Comparison of ENCODE assay signal across 9 cellular contexts in genomic region chr19:42154471-42155323, GRCh38. TPM values are rescaled to one million over a fixed set of nuclear protein-coding genes. Genes with fewer than 3 reads are reported as not detected.
DNase-seq lines count a peak whose midpoint lies in the region; ATAC-seq lines count a peak whose summit lies in the region.
"Had no signal": no experiment of that assay in that cellular context is flagged by ENCODE, and none has a peak within 500 bp of the region (broad histone marks: within the 10 kb centered on the region; RNA-seq: fewer than 3 reads in every experiment).

No MANE protein-coding gene starts in this region.

- no peak overlapping the region for H3K4me3 Mint-ChIP-seq in activated naive CD4-positive, alpha-beta T cell treated with anti-CD3 and anti-CD28 coated beads, Interleukin-2, amount 10 ng/mL, durations not matched to agents 7 days and 5 days
- peak overlapping the region; percentile 63 for H3K4me3 Mint-ChIP-seq in activated naive CD8-positive, alpha-beta T cell treated with anti-CD3 and anti-CD28 coated beads, Interleukin-2, amount 10 ng/mL, durations not matched to agents 7 days and 5 days
- peak overlapping the region in 1 of 2 donors; percentile 41 for H3K4me3 Mint-ChIP-seq in stimulated activated naive CD8-positive, alpha-beta T cell treated with anti-CD3 and anti-CD28 coated beads, Interleukin-15, amount 100 ng/mL, for 72 hours

- no peaks in the 10 kb centered on the region for H3K9me3 Mint-ChIP-seq in activated naive CD4-positive, alpha-beta T cell treated with anti-CD3 and anti-CD28 coated beads, Interleukin-2, amount 10 ng/mL, durations not matched to agents 7 days and 5 days
- no peaks in the 10 kb centered on the region for H3K9me3 Mint-ChIP-seq in activated naive CD8-positive, alpha-beta T cell treated with anti-CD3 and anti-CD28 coated beads, Interleukin-2, amount 10 ng/mL, durations not matched to agents 7 days and 5 days
- H3K9me3 Mint-ChIP-seq in stimulated activated naive CD8-positive, alpha-beta T cell treated with anti-CD3 and anti-CD28 coated beads, Interleukin-15, amount 100 ng/mL, for 72 hours = no peaks in the 10 kb centered on the region

- H3K36me3 Mint-ChIP-seq in activated naive CD4-positive, alpha-beta T cell treated with anti-CD3 and anti-CD28 coated beads, Interleukin-2, amount 10 ng/mL, durations not matched to agents 7 days and 5 days = no peaks in the 10 kb centered on the region
- no peaks in the 10 kb centered on the region for H3K36me3 Mint-ChIP-seq in activated naive CD8-positive, alpha-beta T cell treated with anti-CD3 and anti-CD28 coated beads, Interleukin-2, amount 10 ng/mL, durations not matched to agents 7 days and 5 days

- CTCF ChIA-PET in activated naive CD4-positive, alpha-beta T cell treated with anti-CD3 and anti-CD28 coated beads, Interleukin-2, amount 10 ng/mL, durations not matched to agents 7 days and 5 days (lab: Charles Lee) = no interaction called here

- DNase-seq in activated naive CD4-positive, alpha-beta T cell treated with anti-CD3 and anti-CD28 coated beads, Interleukin-2, amount 10 ng/mL, durations not matched to agents 7 days and 5 days = peak; percentile 27
- no peak for DNase-seq in activated naive CD4-positive, alpha-beta T cell treated with anti-CD3 and anti-CD28 coated beads, Interleukin-2, amount 50 U/mL, for 16 hours
- DNase-seq in NCI-H2196 (lab: John Stamatoyannopoulos, UW; ENCODE audit: unreplicated experiment) (peak; percentile 37), OCI-M2 (lab: John Stamatoyannopoulos, UW; ENCODE audit: unreplicated experiment) (no peak), D341Med (ENCODE audit: low spot score) (no peak), SW 1271 (lab: John Stamatoyannopoulos, UW) (no peak)
- no peak for DNase-seq in activated naive CD8-positive, alpha-beta T cell treated with anti-CD3 and anti-CD28 coated beads, Interleukin-2, amount 10 ng/mL, durations not matched to agents 7 days and 5 days
- no peak for DNase-seq in stimulated activated naive CD8-positive, alpha-beta T cell treated with anti-CD3 and anti-CD28 coated beads, Interleukin-15, amount 100 ng/mL, for 72 hours
- DNase-seq: kidney had no signal

- H3K27me3 Mint-ChIP-seq in activated naive CD4-positive, alpha-beta T cell treated with anti-CD3 and anti-CD28 coated beads, Interleukin-2, amount 10 ng/mL, durations not matched to agents 7 days and 5 days = peaks cover 72% of the 10 kb centered on the region
- H3K27me3 Mint-ChIP-seq in activated naive CD8-positive, alpha-beta T cell treated with anti-CD3 and anti-CD28 coated beads, Interleukin-2, amount 10 ng/mL, durations not matched to agents 7 days and 5 days = peaks cover 5% of the 10 kb centered on the region
- peaks cover 15% of the 10 kb centered on the region for H3K27me3 Mint-ChIP-seq in stimulated activated naive CD8-positive, alpha-beta T cell treated with anti-CD3 and anti-CD28 coated beads, Interleukin-15, amount 100 ng/mL, for 72 hours

- H3K27ac Mint-ChIP-seq in activated naive CD4-positive, alpha-beta T cell treated with anti-CD3 and anti-CD28 coated beads, Interleukin-2, amount 10 ng/mL, durations not matched to agents 7 days and 5 days = no peak overlapping the region
- H3K27ac Mint-ChIP-seq in activated naive CD8-positive, alpha-beta T cell treated with anti-CD3 and anti-CD28 coated beads, Interleukin-2, amount 10 ng/mL, durations not matched to agents 7 days and 5 days = peak overlapping the region; percentile 80
- H3K27ac Mint-ChIP-seq in stimulated activated naive CD8-positive, alpha-beta T cell treated with anti-CD3 and anti-CD28 coated beads, Interleukin-15, amount 100 ng/mL, for 72 hours = peak overlapping the region in 1 of 2 donors; percentile 30

- POLR2A ChIA-PET in activated naive CD8-positive, alpha-beta T cell treated with anti-CD3 and anti-CD28 coated beads, Interleukin-2, amount 10 ng/mL, durations not matched to agents 7 days and 5 days (lab: Charles Lee) = interaction anchor here (0.9 to 1.5 kb wide), 3 partner anchors 14 to 62 kb away, joined by 3 to 4 read pairs (median 3); no protein-coding TSS in a partner anchor

- ATAC-seq in activated naive CD8-positive, alpha-beta T cell treated with anti-CD3 and anti-CD28 coated beads, Interleukin-2, amount 10 ng/mL, durations not matched to agents 7 days and 5 days (ENCODE audit: low read depth) = peak; percentile 61
- ATAC-seq in stimulated activated naive CD8-positive, alpha-beta T cell treated with anti-CD3 and anti-CD28 coated beads, Interleukin-15, amount 100 ng/mL, for 72 hours = peak; percentile 53

- peaks cover 19% of the 10 kb centered on the region for H3K4me1 Mint-ChIP-seq in activated naive CD4-positive, alpha-beta T cell treated with anti-CD3 and anti-CD28 coated beads, Interleukin-2, amount 10 ng/mL, durations not matched to agents 7 days and 5 days
- H3K4me1 Mint-ChIP-seq in activated naive CD8-positive, alpha-beta T cell treated with anti-CD3 and anti-CD28 coated beads, Interleukin-2, amount 10 ng/mL, durations not matched to agents 7 days and 5 days = peaks cover 20% of the 10 kb centered on the region
- H3K4me1 Mint-ChIP-seq in stimulated activated naive CD8-positive, alpha-beta T cell treated with anti-CD3 and anti-CD28 coated beads, Interleukin-15, amount 100 ng/mL, for 72 hours = peaks cover 17% of the 10 kb centered on the region

RNA-seq across cellular contexts. Expression of gene POU2F2, which starts 22.5 kb away (rescaled TPM):
- 10 to 100 TPM; 33.0 to 33.9 TPM for total RNA-seq in activated naive CD8-positive, alpha-beta T cell treated with anti-CD3 and anti-CD28 coated beads, Interleukin-2, amount 10 ng/mL, durations not matched to agents 7 days and 5 days

Comparison
In these comparisons a context has a peak if more than half of its experiments do, and no peak if none do; other contexts are left out.
1. DNase-seq: peak in activated naive CD4-positive, alpha-beta T cell treated with anti-CD3 and anti-CD28 coated beads, Interleukin-2, amount 10 ng/mL, durations not matched to agents 7 days and 5 days (single experiment) and NCI-H2196 (single experiment); none in activated naive CD4-positive, alpha-beta T cell treated with anti-CD3 and anti-CD28 coated beads, Interleukin-2, amount 50 U/mL, for 16 hours (single experiment), activated naive CD8-positive, alpha-beta T cell treated with anti-CD3 and anti-CD28 coated beads, Interleukin-2, amount 10 ng/mL, durations not matched to agents 7 days and 5 days (single experiment), stimulated activated naive CD8-positive, alpha-beta T cell treated with anti-CD3 and anti-CD28 coated beads, Interleukin-15, amount 100 ng/mL, for 72 hours (0 of 2), OCI-M2 (single experiment), D341Med (single experiment) and SW 1271 (0 of 2).